1 cellular context compared by ENCODE assay signal in genomic region chr9:132769895-132770774, GRCh38.
TF ChIP-seq lines count a peak whose summit lies in the region.

No MANE protein-coding gene starts in this region.

TF ChIP-seq in HepG2, 621 proteins besides CTCF, POLR2A, EP300 and RAD21 (continued from another document and continues in another):
- TF ChIP-seq THAP9 (CRISPR knock-in tag; IDR thresholded peaks at IDR 0.05; ENCODE audit: borderline replicate concordance) (peak; percentile 80), ZNF878 (CRISPR knock-in tag; IDR thresholded peaks at IDR 0.05) (no peak), GTF3A (CRISPR knock-in tag; conservative IDR thresholded peaks at IDR 0.05) (no peak), MED1 (CRISPR knock-in tag; IDR thresholded peaks at IDR 0.05) (no peak), ZBTB7A (CRISPR knock-in tag; IDR thresholded peaks at IDR 0.05) (0 out of 2 replicates have a peak, but pooled peaks have one; percentile 58), NR0B2 (CRISPR knock-in tag; IDR thresholded peaks at IDR 0.05) (no peak), GABPA (IDR thresholded peaks at IDR 0.05; ENCODE audit: low read depth, low read length) (peak; percentile 14; the same call in 1 of the 2 replicates), GABPA (CRISPR knock-in tag; IDR thresholded peaks at IDR 0.05; ENCODE audit: low read depth) (no peak), ZNF468 (CRISPR knock-in tag; IDR thresholded peaks at IDR 0.05) (no peak), NBN (conservative IDR thresholded peaks at IDR 0.05) (no peak), CAMTA2 (CRISPR knock-in tag; IDR thresholded peaks at IDR 0.05; ENCODE audit: borderline replicate concordance) (no peak), TIGD3 (CRISPR knock-in tag; IDR thresholded peaks at IDR 0.05; ENCODE audit: borderline replicate concordance) (no peak), NCOA2 (CRISPR knock-in tag; IDR thresholded peaks at IDR 0.05) (no peak), ZFX (CRISPR knock-in tag; IDR thresholded peaks at IDR 0.05; ENCODE audit: low read depth) (peak; percentile 75), GATAD1 (CRISPR knock-in tag; IDR thresholded peaks at IDR 0.05) (no peak), TCF12 (IDR thresholded peaks at IDR 0.05) (no peak), TCF12 (CRISPR knock-in tag; IDR thresholded peaks at IDR 0.05) (0 out of 2 replicates have a peak, but pooled peaks have one; percentile 4), CBX2 (IDR thresholded peaks at IDR 0.05; ENCODE audit: low read depth, low read length) (no peak), CBX2 (CRISPR knock-in tag; IDR thresholded peaks at IDR 0.05; ENCODE audit: low read depth) (no peak), ZNF550 (CRISPR knock-in tag; IDR thresholded peaks at IDR 0.05; ENCODE audit: borderline replicate concordance) (no peak), ZNF558 (CRISPR knock-in tag; IDR thresholded peaks at IDR 0.05; ENCODE audit: borderline replicate concordance) (peak; percentile 61; the same call in 1 of the 2 replicates), ZSCAN21 (CRISPR knock-in tag; IDR thresholded peaks at IDR 0.05; ENCODE audit: borderline replicate concordance) (no peak), U2AF1 (optimal IDR thresholded peaks at IDR 0.05; ENCODE audit: low read depth, low read length) (no peak), E2F5 (CRISPR knock-in tag; conservative IDR thresholded peaks at IDR 0.05) (0 out of 2 replicates have a peak, but pooled peaks have one; percentile 13), ZNF329 (CRISPR knock-in tag; IDR thresholded peaks at IDR 0.05; ENCODE audit: low read depth) (no peak), ZNF430 (CRISPR knock-in tag; IDR thresholded peaks at IDR 0.05) (peak; percentile 67; the same call in 1 of the 2 replicates), ZMAT5 (CRISPR knock-in tag; IDR thresholded peaks at IDR 0.05; ENCODE audit: borderline replicate concordance, low read depth) (no peak), GPN1 (CRISPR knock-in tag; IDR thresholded peaks at IDR 0.05; ENCODE audit: borderline replicate concordance) (no peak), ZFP37 (CRISPR knock-in tag; IDR thresholded peaks at IDR 0.05; ENCODE audit: borderline replicate concordance) (no peak), ZNF143 (CRISPR knock-in tag; IDR thresholded peaks at IDR 0.05) (no peak), MZF1 (CRISPR knock-in tag; IDR thresholded peaks at IDR 0.05; ENCODE audit: borderline replicate concordance) (no peak), ZBTB1 (CRISPR knock-in tag; IDR thresholded peaks at IDR 0.05; ENCODE audit: borderline replicate concordance) (no peak), RBAK (CRISPR knock-in tag; IDR thresholded peaks at IDR 0.05) (no peak), ZNF720 (CRISPR knock-in tag; IDR thresholded peaks at IDR 0.05) (no peak), SAP130 (CRISPR knock-in tag; IDR thresholded peaks at IDR 0.05; ENCODE audit: low read depth) (peak; percentile 54), ZNF781 (CRISPR knock-in tag; IDR thresholded peaks at IDR 0.05; ENCODE audit: borderline replicate concordance, not compliant biosample characterization) (no peak), ZNF20 (CRISPR knock-in tag; IDR thresholded peaks at IDR 0.05) (no peak), ZBTB33 (CRISPR knock-in tag; IDR thresholded peaks at IDR 0.05) (peak; percentile 45; the same call in 1 of the 2 replicates), ZNF839 (CRISPR knock-in tag; IDR thresholded peaks at IDR 0.05; ENCODE audit: borderline replicate concordance) (no peak), CEBPG (CRISPR knock-in tag; IDR thresholded peaks at IDR 0.05) (no peak), MAZ (IDR thresholded peaks at IDR 0.05; ENCODE audit: borderline replicate concordance, low read depth, low read length) (0 out of 2 replicates have a peak, but pooled peaks have one; percentile 39), MAZ (CRISPR knock-in tag; IDR thresholded peaks at IDR 0.05; ENCODE audit: low read depth) (no peak), HCFC1 (IDR thresholded peaks at IDR 0.05; ENCODE audit: low read depth, low read length) (no peak), TFDP1 (CRISPR knock-in tag; IDR thresholded peaks at IDR 0.05; ENCODE audit: borderline replicate concordance) (peak; percentile 39; the same call in 1 of the 2 replicates), ZNF367 (CRISPR knock-in tag; IDR thresholded peaks at IDR 0.05; ENCODE audit: borderline replicate concordance) (no peak), ZNF614 (CRISPR knock-in tag; IDR thresholded peaks at IDR 0.05; ENCODE audit: borderline replicate concordance) (no peak), TBL1XR1 (IDR thresholded peaks at IDR 0.05; ENCODE audit: borderline replicate concordance, low read length, partially characterized antibody) (no peak), BHLHE40 (IDR thresholded peaks at IDR 0.05; ENCODE audit: low read length) (no peak), PHF5A (CRISPR knock-in tag; IDR thresholded peaks at IDR 0.05; ENCODE audit: low read depth, unreplicated experiment) (no peak), ZNF850 (CRISPR knock-in tag; conservative IDR thresholded peaks at IDR 0.05) (no peak), ZNF138 (CRISPR knock-in tag; IDR thresholded peaks at IDR 0.05; ENCODE audit: low read depth) (no peak), NFKBIZ (CRISPR knock-in tag; IDR thresholded peaks at IDR 0.05) (no peak), RFXAP (CRISPR knock-in tag; IDR thresholded peaks at IDR 0.05; ENCODE audit: borderline replicate concordance) (no peak), HINFP (CRISPR knock-in tag; IDR thresholded peaks at IDR 0.05; ENCODE audit: low read depth) (no peak), ZNF543 (CRISPR knock-in tag; IDR thresholded peaks at IDR 0.05) (0 out of 2 replicates have a peak, but pooled peaks have one; percentile 16), TOE1 (CRISPR knock-in tag; IDR thresholded peaks at IDR 0.05) (no peak), NCOA1 (CRISPR knock-in tag; IDR thresholded peaks at IDR 0.05) (no peak), HOXA5 (CRISPR knock-in tag; IDR thresholded peaks at IDR 0.05) (no peak), ZNF441 (CRISPR knock-in tag; IDR thresholded peaks at IDR 0.05; ENCODE audit: borderline replicate concordance) (no peak), ZNF562 (CRISPR knock-in tag; IDR thresholded peaks at IDR 0.05; ENCODE audit: borderline replicate concordance) (no peak), NR2F6 (IDR thresholded peaks at IDR 0.05) (no peak), NR2F6 (CRISPR knock-in tag; IDR thresholded peaks at IDR 0.05) (peak; percentile 32; the same call in 1 of the 2 replicates), HMGXB4 (CRISPR knock-in tag; IDR thresholded peaks at IDR 0.05; ENCODE audit: borderline replicate concordance in 1 of 2, low read depth in 1 of 2) (peak in 1 of 2 experiments; percentile 41; a peak in 1 of 4 replicates)
